In the genomic region with DNA sequence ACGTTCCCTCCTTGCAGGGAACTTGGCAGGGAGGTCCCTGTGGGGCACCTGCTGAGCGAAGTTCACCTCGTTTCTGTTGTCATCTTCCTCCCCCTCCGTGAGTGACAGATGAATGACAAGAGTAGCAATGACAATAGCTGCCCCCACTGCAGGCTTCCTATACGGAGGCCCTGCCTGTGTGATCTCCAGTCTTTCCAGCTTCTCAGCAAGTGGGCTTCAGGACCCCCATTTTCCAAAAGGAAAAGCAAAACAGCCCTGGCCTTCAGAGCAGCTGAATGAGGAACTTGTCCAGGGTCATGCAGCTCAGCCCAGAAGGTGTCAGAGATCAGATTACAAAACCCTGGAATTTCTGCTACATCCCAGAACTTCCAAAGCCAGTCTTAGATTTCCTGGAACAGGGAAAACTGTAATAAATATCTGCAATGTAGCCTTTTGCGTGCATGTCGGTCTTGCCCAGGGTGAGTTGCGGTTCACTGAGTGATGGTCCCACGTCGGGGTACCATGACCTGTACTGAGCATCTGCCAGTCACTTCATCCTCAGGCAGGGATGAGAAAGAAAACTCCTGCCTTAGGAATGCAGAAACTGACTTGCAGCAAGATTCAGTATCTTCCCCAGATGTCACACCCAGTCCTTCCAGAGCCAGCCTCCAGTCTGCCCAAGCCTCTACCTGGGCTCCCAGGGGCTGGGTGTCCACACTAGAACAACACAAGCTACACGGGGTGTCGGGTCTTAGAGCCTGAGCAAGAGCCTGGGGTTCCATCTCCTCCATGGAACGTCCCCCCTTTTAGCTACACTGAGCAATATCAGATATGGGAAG, we compare ENCODE assay signal across 22 cellular contexts.
DNase-seq lines count a peak whose midpoint lies in the region; ATAC-seq, FAIRE-seq and TF ChIP-seq lines count a peak whose summit lies in the region.
"Had no signal": no experiment of that assay in that cellular context is flagged by ENCODE, and none has a peak within 500 bp of the region (broad histone marks: within the 10 kb centered on the region; RNA-seq: fewer than 3 reads in every experiment).

No MANE protein-coding gene starts in this region.

- no peak overlapping the region for H2AFZ ChIP-seq in neuronal stem cell (ENCODE audit: low read length)

- H3K9me3 ChIP-seq in A549 (no peaks in the 10 kb centered on the region), HUES64 (ENCODE audit: insufficient read depth, low read depth, low read length) (no peaks in the 10 kb centered on the region), iPS-20b (ENCODE audit: insufficient read depth, low read depth, low read length) (no peaks in the 10 kb centered on the region), neuronal stem cell (replicated peaks in 1 of 2; ENCODE audit: control insufficient read depth in 2 of 2, insufficient read depth in 1 of 2, low read depth in 1 of 2, low read length in 2 of 2) (no peaks in the 10 kb centered on the region)
- H3K9me3 ChIP-seq: HAP-1, vagina had no signal

- H3K18ac ChIP-seq in neuronal stem cell (ENCODE audit: low read length): peak overlapping the region; percentile 24

- H3K27ac Mint-ChIP-seq in activated naive CD8-positive, alpha-beta T cell treated with anti-CD3 and anti-CD28 coated beads for 36 hours: no peak overlapping the region
- H3K27ac Mint-ChIP-seq: activated CD8-positive, alpha-beta T cell treated with anti-CD3 and anti-CD28 coated beads for 36 hours; stimulated activated naive CD8-positive, alpha-beta T cell treated with anti-CD3 and anti-CD28 coated beads, Interleukin-15, Interleukin-2, amounts not matched to agents 100 ng/mL and 50 ng/mL, for 24 hours; T-helper 17 cell had no signal

- no peaks in the 10 kb centered on the region for H3K27me3 ChIP-seq in HUES64 (ENCODE audit: insufficient read depth, low read length)
- H3K27me3 ChIP-seq in iPS-20b (ENCODE audit: insufficient read depth, low read length): peaks cover 9% of the 10 kb centered on the region; the same call in 1 of the 2 replicates
- H3K27me3 ChIP-seq in neuronal stem cell (ENCODE audit: control insufficient read depth in 3 of 3, insufficient read depth in 3 of 3, low read depth in 1 of 3, low read length in 3 of 3): peaks cover 0 to 12% (median 4%) of the 10 kb centered on the region in 3 experiments
- H3K27me3 ChIP-seq: BE2C, vagina had no signal

- WGBS in A549 (ENCODE audit: missing lambda C conversion rate): 24% methylated on average over 13 of the region's 13 CpGs
- 63% methylated on average over 13 of the region's 13 CpGs for WGBS in HUES64
- no CpG with 5 or more reads among the region's 13 CpGs for WGBS in neuronal stem cell (ENCODE audit: extremely low coverage in 2 of 2, insufficient read length in 2 of 2, insufficient replicate concordance in 1 of 2), 2 donors

- POLR2A ChIA-PET in A549 (lab: Yijun Ruan, JAX): interaction anchor here (1.3 kb wide), 1 partner anchor 119 kb away, joined by 3 read pairs; no protein-coding TSS in a partner anchor

- no peaks in the 10 kb centered on the region for H3K36me3 Mint-ChIP-seq in activated naive CD8-positive, alpha-beta T cell treated with anti-CD3 and anti-CD28 coated beads for 36 hours

- no peak overlapping the region for H4K91ac ChIP-seq in neuronal stem cell (ENCODE audit: low read depth, low read length, poor library complexity)

- H3K4me1 Mint-ChIP-seq in activated naive CD8-positive, alpha-beta T cell treated with anti-CD3 and anti-CD28 coated beads for 36 hours: no peaks in the 10 kb centered on the region
- H3K4me1 Mint-ChIP-seq: T-helper 17 cell had no signal

- no peak; a peak in 1 of 5 replicates for TF ChIP-seq RAD21 in A549 (conservative IDR thresholded peaks at IDR 0.05 in 1 of 2, IDR thresholded peaks at IDR 0.05 in 1 of 2)

- no peak overlapping the region for H3K9ac ChIP-seq in HUES64 (ENCODE audit: low read depth, low read length)
- H3K9ac ChIP-seq in iPS-20b (ENCODE audit: low read depth, low read length): peak overlapping the region; percentile 23; the same call in 1 of the 2 replicates
- no peak overlapping the region for H3K9ac ChIP-seq in neuronal stem cell (ENCODE audit: low read depth, low read length, poor library complexity)

- TF ChIP-seq EP300 in A549 (IDR thresholded peaks at IDR 0.05): peak in 1 of 2 experiments; percentile 9; a peak in 2 of 5 replicates

- no peak for TF ChIP-seq CTCF in A549 (IDR thresholded peaks at IDR 0.05)

- H2AK5ac ChIP-seq in neuronal stem cell (ENCODE audit: low read depth, low read length): no peak overlapping the region

- H2BK15ac ChIP-seq in neuronal stem cell (ENCODE audit: low read length): no peak overlapping the region

- H3K36me3 ChIP-seq in HUES64 (ENCODE audit: insufficient read depth, low read length) (no peaks in the 10 kb centered on the region), iPS-20b (ENCODE audit: insufficient read depth, low read depth, low read length) (no peaks in the 10 kb centered on the region), neuronal stem cell (replicated peaks in 1 of 2; ENCODE audit: control insufficient read depth in 2 of 2, insufficient read depth in 2 of 2, low read length in 2 of 2) (no peaks in the 10 kb centered on the region)
- H3K36me3 ChIP-seq: BE2C, HAP-1, vagina had no signal

- no peak for TF ChIP-seq POLR2A in A549 (IDR thresholded peaks at IDR 0.05; ENCODE audit: low read length)

- FAIRE-seq in A549 (lab: Jason Lieb, UNC): no peak
- FAIRE-seq: G401.6, kidney had no signal

- peaks cover 7% of the 10 kb centered on the region for H3K27me3 Mint-ChIP-seq in activated naive CD8-positive, alpha-beta T cell treated with anti-CD3 and anti-CD28 coated beads for 36 hours

- DNase-seq in A549 (ENCODE audit: low read depth in 1 of 2, low spot score in 1 of 2) (peak; percentile 25 to 78), neuronal stem cell (ENCODE audit: low spot score) (no peak), T-helper 2 cell (no peak)
- DNase-seq in activated naive CD8-positive, alpha-beta T cell treated with anti-CD3 and anti-CD28 coated beads for 36 hours: no peak
- DNase-seq: activated CD8-positive, alpha-beta T cell treated with anti-CD3 and anti-CD28 coated beads for 36 hours; activated gamma-delta T cell; activated T-cell treated with anti-CD3 and anti-CD28 coated beads for 4 hours; BE2C; DMS53; kidney; NCI-H1417; NCI-H2081 treated with DMSO at 0.1 percent for 48 hours; T-helper 17 cell had no signal

- no peak overlapping the region for H2BK120ac ChIP-seq in neuronal stem cell (ENCODE audit: low read depth, low read length)

- CTCF ChIA-PET in A549 (lab: Yijun Ruan, JAX): no interaction called here

- no peaks in the 10 kb centered on the region for H3K9me3 Mint-ChIP-seq in activated naive CD8-positive, alpha-beta T cell treated with anti-CD3 and anti-CD28 coated beads for 36 hours
- H3K9me3 Mint-ChIP-seq: activated CD8-positive, alpha-beta T cell treated with anti-CD3 and anti-CD28 coated beads for 36 hours; stimulated activated naive CD8-positive, alpha-beta T cell treated with anti-CD3 and anti-CD28 coated beads, Interleukin-15, Interleukin-2, amounts not matched to agents 100 ng/mL and 50 ng/mL, for 24 hours had no signal

- no peak overlapping the region for H3K4ac ChIP-seq in neuronal stem cell (ENCODE audit: low read length)

- no peak overlapping the region for H2BK5ac ChIP-seq in neuronal stem cell (ENCODE audit: low read length)

- H4K8ac ChIP-seq in neuronal stem cell (ENCODE audit: low read depth, low read length): no peak overlapping the region

- H3K79me1 ChIP-seq in neuronal stem cell (ENCODE audit: low read depth, low read length): no peaks in the 10 kb centered on the region

- H3K23ac ChIP-seq in neuronal stem cell (ENCODE audit: low read depth, low read length, poor library complexity): peak overlapping the region; percentile 9

- H3K4me1 ChIP-seq in A549: peaks cover 27% of the 10 kb centered on the region
- peaks cover 36% of the 10 kb centered on the region for H3K4me1 ChIP-seq in HUES64 (ENCODE audit: insufficient read depth, low read length)
- H3K4me1 ChIP-seq in iPS-20b (ENCODE audit: insufficient read depth, low read length): peaks cover 21% of the 10 kb centered on the region; the same call in 1 of the 2 replicates
- H3K4me1 ChIP-seq in neuronal stem cell (ENCODE audit: control insufficient read depth in 2 of 2, insufficient read depth in 1 of 2, low read depth in 1 of 2, low read length in 2 of 2): peaks cover 0 to 10% of the 10 kb centered on the region in 2 donors
- H3K4me1 ChIP-seq: BE2C, HAP-1 had no signal

- H3K4me3 ChIP-seq in A549 (no peak overlapping the region), HUES64 (ENCODE audit: low read length) (no peak overlapping the region), iPS-20b (ENCODE audit: low read length) (peak overlapping the region; percentile 26; the same call in 1 of the 2 replicates), neuronal stem cell (ENCODE audit: low read length in 2 of 2) (no peak overlapping the region)
- H3K4me3 ChIP-seq: HAP-1, SK-N-MC, vagina had no signal

- H3K4me3 Mint-ChIP-seq in activated naive CD8-positive, alpha-beta T cell treated with anti-CD3 and anti-CD28 coated beads for 36 hours: no peak overlapping the region
- H3K4me3 Mint-ChIP-seq: activated CD8-positive, alpha-beta T cell treated with anti-CD3 and anti-CD28 coated beads for 36 hours; stimulated activated naive CD8-positive, alpha-beta T cell treated with anti-CD3 and anti-CD28 coated beads, Interleukin-15, Interleukin-2, amounts not matched to agents 100 ng/mL and 50 ng/mL, for 24 hours; T-helper 17 cell had no signal

- no peak overlapping the region for H2BK12ac ChIP-seq in neuronal stem cell (ENCODE audit: low read length)

- no peak overlapping the region for H3K14ac ChIP-seq in neuronal stem cell (ENCODE audit: low read length)

- peak overlapping the region; percentile 93 to 98 for H3K27ac ChIP-seq in A549
- H3K27ac ChIP-seq in HUES64 (ENCODE audit: low read depth, low read length): peak overlapping the region; percentile 89; the same call in 1 of the 2 replicates
- no peak overlapping the region for H3K27ac ChIP-seq in iPS-20b (ENCODE audit: low read length)
- H3K27ac ChIP-seq in neuronal stem cell (replicated peaks; ENCODE audit: low read length): no peak overlapping the region
- H3K27ac ChIP-seq: SK-N-MC, vagina had no signal

- H3K4me2 ChIP-seq in A549 (peak overlapping the region; percentile 68), neuronal stem cell (ENCODE audit: insufficient read depth, low read length, poor library complexity, severe bottlenecking) (no peak overlapping the region)

- ATAC-seq in A549 (peak; percentile 47 to 53), HG03565 (IDR thresholded peaks at IDR 0.05; ENCODE audit: unreplicated experiment) (no peak), GM21786 (IDR thresholded peaks at IDR 0.05; ENCODE audit: unreplicated experiment) (no peak)
- ATAC-seq: activated CD8-positive, alpha-beta T cell treated with anti-CD3 and anti-CD28 coated beads for 36 hours; T-helper 17 cell had no signal

TF ChIP-seq in A549, 52 proteins besides CTCF, POLR2A, EP300 and RAD21:
- TF ChIP-seq SREBF2 (IDR thresholded peaks at IDR 0.05): no peak
- peak in 1 of 2 experiments; percentile 54; a peak in 1 of 5 replicates for TF ChIP-seq JUN (IDR thresholded peaks at IDR 0.05)
TF ChIP-seq in A549: peak in this region for 1.

Comparison
In these comparisons a context has a peak if more than half of its experiments do, and no peak if none do; other contexts are left out.
1. ATAC-seq: peak in A549 (2 of 2); none in HG03565 (single experiment) and GM21786 (single experiment).
2. DNase-seq: peak in A549 (2 of 2); none in neuronal stem cell (single experiment), activated naive CD8-positive, alpha-beta T cell treated with anti-CD3 and anti-CD28 coated beads for 36 hours (single experiment) and T-helper 2 cell (0 of 5).
3. H3K27ac ChIP-seq: peak in A549 (2 of 2) and HUES64 (single experiment); none in iPS-20b (single experiment) and neuronal stem cell (single experiment).